Comparison of ENCODE assay signal across 26 cellular contexts in genomic region chr2:109513230-109513629, GRCh38.
DNase-seq lines count a peak whose midpoint lies in the region; ATAC-seq and TF ChIP-seq lines count a peak whose summit lies in the region.
"Had no signal": no experiment of that assay in that cellular context is flagged by ENCODE, and none has a peak within 500 bp of the region (broad histone marks: within the 10 kb centered on the region; RNA-seq: fewer than 3 reads in every experiment).

No MANE protein-coding gene starts in this region.

- H3K27me3 Mint-ChIP-seq in chondrocyte (ENCODE audit: low read depth) (no peaks in the 10 kb centered on the region), neural progenitor cell (ENCODE audit: insufficient read depth, low read depth) (peaks cover 10% of the 10 kb centered on the region)

- H3K36me3 Mint-ChIP-seq in chondrocyte (ENCODE audit: low read depth) (peaks cover 1% of the 10 kb centered on the region), neural progenitor cell (no peaks in the 10 kb centered on the region)
- H3K36me3 Mint-ChIP-seq: activated naive CD4-positive, alpha-beta T cell treated with anti-CD3 and anti-CD28 coated beads, Interleukin-2, amount 10 ng/mL, durations not matched to agents 7 days and 5 days; stimulated activated memory B cell treated with anti-CD40 and anti-IgM and Interleukin-4, amounts not matched to agents 10 μg/mL and 1 μg/mL and 100 μg/mL, for 72 hours had no signal

- H3K36me3 ChIP-seq in HEK293 (ENCODE audit: control insufficient read depth in 2 of 2, insufficient read depth in 1 of 2, low read length in 2 of 2) (no peaks in the 10 kb centered on the region), neural progenitor cell (no peaks in the 10 kb centered on the region), vagina (no peaks in the 10 kb centered on the region)
- H3K36me3 ChIP-seq: BE2C, colonic mucosa, HAP-1, prostate gland, uterus, WERI-Rb-1 had no signal

- H3K27ac ChIP-seq in HEK293 (ENCODE audit: extremely low read depth, low read depth, low read length) (no peak overlapping the region), neural progenitor cell (no peak overlapping the region), vagina (peak overlapping the region; percentile 80)
- H3K27ac ChIP-seq: colonic mucosa, WERI-Rb-1 had no signal

- H3K9me3 ChIP-seq in HEK293 (ENCODE audit: control insufficient read depth, insufficient read depth, low read depth, low read length), result no peaks in the 10 kb centered on the region
- H3K9me3 ChIP-seq in neural progenitor cell (ENCODE audit: low read depth), result no peaks in the 10 kb centered on the region
- H3K9me3 ChIP-seq in vagina, result no peaks in the 10 kb centered on the region
- H3K9me3 ChIP-seq: BE2C, colonic mucosa, HAP-1, prostate gland, uterus had no signal

- no peak for DNase-seq in chondrocyte (ENCODE audit: low spot score)
- no peak for DNase-seq in neural progenitor cell (ENCODE audit: low spot score)
- no peak for DNase-seq in vagina (ENCODE audit: extremely low spot score in 2 of 2)
- no peak for DNase-seq in retina
- DNase-seq: activated naive CD4-positive, alpha-beta T cell treated with anti-CD3 and anti-CD28 coated beads, Interleukin-2, amount 10 ng/mL, durations not matched to agents 7 days and 5 days; BE2C; colonic mucosa; DMS153; effector CD8-positive, alpha-beta T cell; islet precursor cell; left ventricle myocardium superior; mesendoderm; NCI-H146; NCI-H2107; NCI-H446; NCI-H748 treated with DMSO at 0.1 percent for 48 hours; WERI-Rb-1 had no signal

- no peaks in the 10 kb centered on the region for H3K79me2 ChIP-seq in neural progenitor cell (ENCODE audit: low read depth)

- POLR2A ChIA-PET in HEK293 (lab: Yijun Ruan, JAX), result no interaction called here

- no peaks in the 10 kb centered on the region for H4K20me1 ChIP-seq in neural progenitor cell (ENCODE audit: low read depth)

- no peak overlapping the region for H3K4me3 ChIP-seq in HEK293 (ENCODE audit: low read depth, low read length)
- no peak overlapping the region for H3K4me3 ChIP-seq in neural progenitor cell
- no peak overlapping the region for H3K4me3 ChIP-seq in vagina
- H3K4me3 ChIP-seq: colonic mucosa, HAP-1, prostate gland, uterus had no signal

- H3K4me1 ChIP-seq in HEK293 (ENCODE audit: control insufficient read depth, insufficient read depth, low read length) (no peaks in the 10 kb centered on the region), neural progenitor cell (no peaks in the 10 kb centered on the region), vagina (peaks cover 34% of the 10 kb centered on the region)
- H3K4me1 ChIP-seq: BE2C, colonic mucosa, HAP-1, prostate gland had no signal

- H3K27me3 ChIP-seq in neural progenitor cell (no peaks in the 10 kb centered on the region), vagina (no peaks in the 10 kb centered on the region)
- H3K27me3 ChIP-seq: BE2C, colonic mucosa, uterus had no signal

- CTCF ChIA-PET in HEK293 (lab: Yijun Ruan, JAX), result interaction anchor here (1.2 kb wide), 1 partner anchor 30 kb away, joined by 3 read pairs; no protein-coding TSS in a partner anchor

- H3K4me1 Mint-ChIP-seq in chondrocyte (ENCODE audit: low read depth) (peaks cover 46% of the 10 kb centered on the region), neural progenitor cell (peaks cover 29% of the 10 kb centered on the region)
- H3K4me1 Mint-ChIP-seq: activated naive CD4-positive, alpha-beta T cell treated with anti-CD3 and anti-CD28 coated beads, Interleukin-2, amount 10 ng/mL, durations not matched to agents 7 days and 5 days had no signal

- TF ChIP-seq CTCF in HEK293 (tag by site-specific recombination; IDR thresholded peaks at IDR 0.05) (no peak), chondrocyte (IDR thresholded peaks at IDR 0.05) (no peak), neural progenitor cell (IDR thresholded peaks at IDR 0.05) (no peak), vagina (IDR thresholded peaks at IDR 0.05) (no peak)

- H3K4me2 ChIP-seq in neural progenitor cell, result no peak overlapping the region

- H3K9me3 Mint-ChIP-seq in chondrocyte (ENCODE audit: low read depth) (peaks cover 7% of the 10 kb centered on the region), neural progenitor cell (peaks cover 5% of the 10 kb centered on the region)
- H3K9me3 Mint-ChIP-seq: activated naive CD4-positive, alpha-beta T cell treated with anti-CD3 and anti-CD28 coated beads, Interleukin-2, amount 10 ng/mL, durations not matched to agents 7 days and 5 days; activated T-helper 17 cell treated with anti-CD3 and anti-CD28 coated beads, Interleukin-2, amount 50 U/mL, for 72 hours; IgD-negative memory B cell; stimulated activated memory B cell treated with anti-CD40 and anti-IgM and Interleukin-4, amounts not matched to agents 10 μg/mL and 1 μg/mL and 100 μg/mL, for 72 hours had no signal

- ATAC-seq in HG02981 (IDR thresholded peaks at IDR 0.05; ENCODE audit: unreplicated experiment), result no peak
- ATAC-seq in GM21529 (IDR thresholded peaks at IDR 0.05; ENCODE audit: unreplicated experiment), result no peak

- no peak for TF ChIP-seq POLR2A in vagina (IDR thresholded peaks at IDR 0.05)

- no peak overlapping the region for H3K4me3 Mint-ChIP-seq in chondrocyte (ENCODE audit: unreplicated experiment)
- H3K4me3 Mint-ChIP-seq in neural progenitor cell, result peak overlapping the region; percentile 41
- H3K4me3 Mint-ChIP-seq: activated naive CD4-positive, alpha-beta T cell treated with anti-CD3 and anti-CD28 coated beads, Interleukin-2, amount 10 ng/mL, durations not matched to agents 7 days and 5 days; activated T-helper 17 cell treated with anti-CD3 and anti-CD28 coated beads, Interleukin-2, amount 50 U/mL, for 72 hours; stimulated activated memory B cell treated with anti-CD40 and anti-IgM and Interleukin-4, amounts not matched to agents 10 μg/mL and 1 μg/mL and 100 μg/mL, for 72 hours had no signal

- intact Hi-C loops in vagina (cut with DNase I), result no loop called here

- H3K9ac ChIP-seq in neural progenitor cell, result no peak overlapping the region

- no peak overlapping the region for H2AFZ ChIP-seq in neural progenitor cell (replicated peaks)

- H3F3A ChIP-seq in neural progenitor cell (ENCODE audit: low read depth), result no peaks in the 10 kb centered on the region

- peak overlapping the region; percentile 96 for H3K27ac Mint-ChIP-seq in chondrocyte (ENCODE audit: unreplicated experiment)
- H3K27ac Mint-ChIP-seq in neural progenitor cell, result peak overlapping the region; percentile 83
- H3K27ac Mint-ChIP-seq: activated naive CD4-positive, alpha-beta T cell treated with anti-CD3 and anti-CD28 coated beads, Interleukin-2, amount 10 ng/mL, durations not matched to agents 7 days and 5 days; activated T-helper 17 cell treated with anti-CD3 and anti-CD28 coated beads, Interleukin-2, amount 50 U/mL, for 72 hours; IgD-negative memory B cell; stimulated activated memory B cell treated with anti-CD40 and anti-IgM and Interleukin-4, amounts not matched to agents 10 μg/mL and 1 μg/mL and 100 μg/mL, for 72 hours had no signal

TF ChIP-seq in HEK293, 187 proteins besides CTCF, POLR2A, EP300 and RAD21:
- TF ChIP-seq, protein P1, sequence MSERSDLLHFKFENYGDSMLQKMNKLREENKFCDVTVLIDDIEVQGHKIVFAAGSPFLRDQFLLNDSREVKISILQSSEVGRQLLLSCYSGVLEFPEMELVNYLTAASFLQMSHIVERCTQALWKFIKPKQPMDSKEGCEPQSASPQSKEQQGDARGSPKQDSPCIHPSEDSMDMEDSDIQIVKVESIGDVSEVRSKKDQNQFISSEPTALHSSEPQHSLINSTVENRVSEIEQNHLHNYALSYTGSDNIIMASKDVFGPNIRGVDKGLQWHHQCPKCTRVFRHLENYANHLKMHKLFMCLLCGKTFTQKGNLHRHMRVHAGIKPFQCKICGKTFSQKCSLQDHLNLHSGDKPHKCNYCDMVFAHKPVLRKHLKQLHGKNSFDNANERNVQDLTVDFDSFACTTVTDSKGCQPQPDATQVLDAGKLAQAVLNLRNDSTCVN (tag by site-specific recombination; optimal IDR thresholded peaks at IDR 0.05), result peak; percentile 7
- TF ChIP-seq ZNF18 (tag by site-specific recombination; IDR thresholded peaks at IDR 0.05), result peak; percentile 95
- no peak for TF ChIP-seq ZNF596 (tag by site-specific recombination; IDR thresholded peaks at IDR 0.05)
- TF ChIP-seq HOXA7 (CRISPR knock-in tag; IDR thresholded peaks at IDR 0.05; ENCODE audit: borderline replicate concordance), result no peak
- no peak for TF ChIP-seq ZNF629 (tag by site-specific recombination; IDR thresholded peaks at IDR 0.05)
- TF ChIP-seq ZNF157 (tag by site-specific recombination; IDR thresholded peaks at IDR 0.05), result no peak
- TF ChIP-seq ZNF280C (tag by site-specific recombination; IDR thresholded peaks at IDR 0.05), result no peak
- TF ChIP-seq ZNF341 (tag by site-specific recombination; IDR thresholded peaks at IDR 0.05; ENCODE audit: low read depth), result no peak
TF ChIP-seq in HEK293: peak in this region for 2.
